8 cellular contexts compared by ENCODE assay signal in the genomic region with DNA sequence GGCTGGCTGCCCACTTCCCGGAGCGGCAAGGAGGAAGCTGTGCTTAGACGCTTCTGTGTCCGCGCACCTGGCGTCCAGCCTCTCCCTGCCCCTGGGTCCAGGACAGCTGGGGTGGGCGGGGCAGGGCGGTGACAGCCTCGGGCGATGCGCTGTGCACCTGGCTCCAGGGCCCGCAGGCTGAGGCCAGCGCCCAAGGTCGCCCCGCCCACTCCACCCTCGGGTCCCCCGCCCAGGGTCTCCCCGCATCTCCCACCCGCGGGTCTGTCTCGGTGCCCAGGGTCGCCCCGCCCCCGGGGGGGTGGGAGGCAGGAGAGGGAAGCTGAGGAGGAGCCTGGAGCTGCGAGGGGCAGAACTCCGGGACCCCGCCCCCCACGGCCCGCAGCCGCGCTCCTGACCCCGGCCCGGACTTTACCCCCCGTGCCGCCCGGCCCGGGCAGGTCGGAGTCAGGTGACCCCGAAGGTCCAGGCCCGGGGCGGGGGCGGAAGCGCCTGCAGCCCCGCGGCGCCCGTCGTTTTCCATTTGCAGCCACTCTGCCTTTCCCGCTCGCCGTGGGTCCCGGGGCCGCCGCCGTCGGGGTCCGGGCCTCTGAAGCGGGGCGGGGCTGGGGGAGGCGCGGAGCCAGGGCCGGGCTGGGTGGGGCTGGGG. TPM values are rescaled to one million over a fixed set of nuclear protein-coding genes. Genes with fewer than 3 reads are reported as not detected.
A peak's percentile ranks its signal among the peaks of the same experiment; 100 is the strongest.
DNase-seq lines count a peak whose midpoint lies in the region; ATAC-seq and TF ChIP-seq lines count a peak whose summit lies in the region.

ENTPD8 (minus strand) TSS at position 69 of the 646 bp plus-strand sequence. CDS start 3,072 bp downstream, outside the sequence.

- no peaks in the 10 kb centered on the region for H3K79me2 ChIP-seq in osteoblast (ENCODE audit: insufficient read depth, low read length)

- H3K27ac ChIP-seq in 22Rv1 (peak within 1 kb of the TSS; percentile 21; the same call in 1 of the 2 replicates), osteoblast (ENCODE audit: low read depth, low read length) (no peak within 1 kb of the TSS)

- H3K36me3 ChIP-seq in osteoblast (ENCODE audit: insufficient read depth, low read length), result no peaks in the 10 kb centered on the region

- H3K4me3 ChIP-seq in fibroblast of the aortic adventitia (ENCODE audit: low read depth, low read length) (peak within 1 kb of the TSS; percentile 17), osteoblast (ENCODE audit: insufficient read depth, low read length) (peak within 1 kb of the TSS; percentile 43)

- ATAC-seq in GM19397 (IDR thresholded peaks at IDR 0.05; ENCODE audit: unreplicated experiment) (no peak), GM18907 (IDR thresholded peaks at IDR 0.05; ENCODE audit: unreplicated experiment) (no peak)

- no peaks in the 10 kb centered on the region for H3K9me3 ChIP-seq in osteoblast (ENCODE audit: low read depth, low read length)

- no peak for TF ChIP-seq CTCF in 22Rv1 (IDR thresholded peaks at IDR 0.05)
- TF ChIP-seq CTCF in fibroblast of the aortic adventitia (IDR thresholded peaks at IDR 0.05; ENCODE audit: insufficient read depth, low read length), result no peak
- no peak for TF ChIP-seq CTCF in osteoblast (IDR thresholded peaks at IDR 0.05; ENCODE audit: extremely low read depth, low read depth, low read length)

- no peaks in the 10 kb centered on the region for H4K20me1 ChIP-seq in osteoblast (ENCODE audit: insufficient read depth, low read length)

- H3K27me3 ChIP-seq in osteoblast (ENCODE audit: insufficient read depth, low read length), result peaks cover 12% of the 10 kb centered on the region

- H3K4me1 ChIP-seq in osteoblast (ENCODE audit: insufficient read depth, low read length), result peaks cover under 1% of the 10 kb centered on the region

- DNase-seq in H4 (ENCODE audit: low spot score) (peak; percentile 34), SHP77 (lab: John Stamatoyannopoulos, UW) (peak; percentile 81 to 90), fibroblast of the aortic adventitia (ENCODE audit: low read depth) (no peak), osteoblast (ENCODE audit: insufficient read length, low spot score, missing footprints) (no peak)
- no peak for DNase-seq in stimulated activated CD4-positive, alpha-beta T cell treated with anti-CD3 and anti-CD28 coated beads, Interleukin-2, amount 100 ng/mL, for 48 hours

- peak within 1 kb of the TSS; percentile 43 for H3K4me2 ChIP-seq in osteoblast (ENCODE audit: insufficient read depth, low read length)

- H2AFZ ChIP-seq in osteoblast (ENCODE audit: low read length), result no peak within 1 kb of the TSS

RNA-seq across cellular contexts. Expression of gene ENTPD8, which starts in this region (rescaled TPM):
- total RNA-seq in H4 (2014; rRNA removed; shearing (Covaris generic)), result 0.08 TPM in 1 of 2 replicates, not detected in the other
- not detected in 2 replicates for total RNA-seq in fibroblast of the aortic adventitia (ENCODE audit: low replicate concordance)
- not detected in 2 replicates for total RNA-seq in osteoblast

Comparison
In these comparisons a context has a peak if more than half of its experiments do, and no peak if none do; other contexts are left out.
1. Peak in DNase-seq in H4; RNA of the gene not detected or under 1 TPM.
2. DNase-seq: peak in SHP77 (2 of 2); none in fibroblast of the aortic adventitia (single experiment), osteoblast (single experiment) and stimulated activated CD4-positive, alpha-beta T cell treated with anti-CD3 and anti-CD28 coated beads, Interleukin-2, amount 100 ng/mL, for 48 hours (0 of 2).